3 cellular contexts compared by ENCODE assay signal in genomic region chr5:104418056-104418455, GRCh38.
"Had no signal": no experiment of that assay in that cellular context is flagged by ENCODE, and none has a peak within 500 bp of the region (broad histone marks: within the 10 kb centered on the region; RNA-seq: fewer than 3 reads in every experiment).

No MANE protein-coding gene starts in this region.

- ATAC-seq: GM12878 had no signal

- DNase-seq: GDM1, GF-D8 had no signal

- H3K4me3 ChIP-seq: GM12878 had no signal
